10 cellular contexts compared by ENCODE assay signal in the genomic region with DNA sequence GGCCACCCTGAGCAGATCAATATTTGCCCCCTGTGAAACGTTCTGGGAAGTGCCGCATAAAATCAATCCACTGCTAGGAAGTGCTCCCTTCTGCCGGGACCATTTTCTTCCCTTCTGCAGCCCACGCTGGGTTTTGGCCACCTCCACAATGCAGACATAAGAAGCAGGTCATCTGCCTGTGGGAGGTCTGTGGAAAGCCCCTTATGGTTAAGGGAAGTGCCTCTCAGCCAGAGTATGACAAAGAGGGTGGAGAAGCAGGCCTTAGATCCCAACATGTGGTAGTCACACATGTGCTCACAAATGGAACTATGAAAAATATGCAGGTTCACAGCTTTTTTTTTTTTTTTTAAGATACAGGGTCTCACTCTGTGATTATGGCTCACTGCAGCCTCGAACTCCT.
DNase-seq lines count a peak whose midpoint lies in the region; ATAC-seq and TF ChIP-seq lines count a peak whose summit lies in the region.
"Had no signal": no experiment of that assay in that cellular context is flagged by ENCODE, and none has a peak within 500 bp of the region (broad histone marks: within the 10 kb centered on the region; RNA-seq: fewer than 3 reads in every experiment).

No MANE protein-coding gene starts in this region.

- peak; percentile 25 for ATAC-seq in GM18861 (IDR thresholded peaks at IDR 0.05; ENCODE audit: unreplicated experiment)

- no peak for TF ChIP-seq CTCF in fibroblast of villous mesenchyme (IDR thresholded peaks at IDR 0.05; ENCODE audit: insufficient read depth, low read depth, low read length)
- TF ChIP-seq CTCF in right atrium auricular region (IDR thresholded peaks at IDR 0.05) = no peak

- peak overlapping the region in 1 of 2 donors; percentile 83 for H3K27ac ChIP-seq in right atrium auricular region

- H3K9me3 ChIP-seq in right atrium auricular region = no peaks in the 10 kb centered on the region

- H3K27me3 ChIP-seq in right atrium auricular region = no peaks in the 10 kb centered on the region

- H3K36me3 ChIP-seq in right atrium auricular region = peaks cover 10% of the 10 kb centered on the region

- peaks cover 0 to 28% of the 10 kb centered on the region in 2 donors for H3K4me1 ChIP-seq in right atrium auricular region

- peak; percentile 51 for DNase-seq in AG20443 (ENCODE audit: low spot score)
- DNase-seq in NOMO-1 treated with dmso at 0.1 percent for 144 hours (lab: John Stamatoyannopoulos, UW; ENCODE audit: unreplicated experiment) = peak; percentile 44
- DNase-seq in fibroblast of villous mesenchyme (ENCODE audit: low read depth) = peak; percentile 13
- no peak for DNase-seq in activated T-cell treated with anti-CD3 and anti-CD28 coated beads for 4 hours
- no peak for DNase-seq in NK-92 (lab: John Stamatoyannopoulos, UW; ENCODE audit: unreplicated experiment)
- DNase-seq in stimulated activated CD4-positive, alpha-beta T cell treated with anti-CD3 and anti-CD28 coated beads, Interleukin-4, amount 100 ng/mL, for 24 hours = no peak
- DNase-seq in right atrium auricular region (ENCODE audit: low spot score) = no peak
- DNase-seq: amniotic stem cell, NCI-H524 treated with DMSO at 0.1 percent for 48 hours had no signal

- H3K4me3 ChIP-seq in fibroblast of villous mesenchyme (ENCODE audit: low read depth, low read length) = no peak overlapping the region
- H3K4me3 ChIP-seq in right atrium auricular region = no peak overlapping the region

Comparison
In these comparisons a context has a peak if more than half of its experiments do, and no peak if none do; other contexts are left out.
1. DNase-seq: peak in AG20443 (single experiment), NOMO-1 treated with dmso at 0.1 percent for 144 hours (single experiment) and fibroblast of villous mesenchyme (single experiment); none in activated T-cell treated with anti-CD3 and anti-CD28 coated beads for 4 hours (single experiment), NK-92 (single experiment), stimulated activated CD4-positive, alpha-beta T cell treated with anti-CD3 and anti-CD28 coated beads, Interleukin-4, amount 100 ng/mL, for 24 hours (single experiment) and right atrium auricular region (single experiment).